In the genomic region with DNA sequence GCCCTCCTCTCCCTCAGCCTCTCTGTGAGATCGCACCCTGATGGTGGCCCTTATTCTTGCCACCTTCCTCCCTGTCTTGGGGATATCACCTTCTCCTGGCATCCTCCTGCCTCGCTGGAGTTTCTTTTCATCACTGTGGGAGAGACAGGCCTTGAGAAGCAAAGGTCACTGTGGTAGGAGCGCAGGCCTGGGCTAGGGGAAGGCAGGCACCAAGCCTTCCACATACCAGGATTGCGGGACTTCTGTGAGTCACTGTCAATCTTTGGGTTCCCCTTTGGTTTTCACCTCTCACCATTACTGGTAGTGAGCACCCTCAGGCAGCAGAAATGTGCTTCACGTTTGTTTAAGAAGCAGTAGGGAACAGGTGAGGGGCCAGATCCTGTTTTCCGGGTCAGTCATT, we compare ENCODE assay signal across 30 cellular contexts. TPM values are rescaled to one million over a fixed set of nuclear protein-coding genes. Genes with fewer than 3 reads are reported as not detected.
"Had no signal": no experiment of that assay in that cellular context is flagged by ENCODE, and none has a peak within 500 bp of the region (broad histone marks: within the 10 kb centered on the region; RNA-seq: fewer than 3 reads in every experiment).

No MANE protein-coding gene starts in this region.

- ATAC-seq: natural killer cell; pancreas; psoas muscle; right cardiac atrium; right lobe of liver; stimulated activated effector memory CD8-positive, alpha-beta T cell treated with anti-CD3 and anti-CD28 coated beads, Interleukin-12 subunit alpha, Interleukin-12 subunit beta, amount 100 ng/mL, for 72 hours; stimulated activated naive B cell treated with anti-CD40 and anti-IgM and Interleukin-4, amounts not matched to agents 10 μg/mL and 1 μg/mL and 100 μg/mL, for 72 hours had no signal

- H3K4me3 ChIP-seq: pancreas, psoas muscle, right lobe of liver, skin epidermis, smooth muscle cell, spleen, stomach, thoracic aorta, thyroid gland, tibial nerve, upper lobe of left lung, vagina had no signal

- H3K27ac Mint-ChIP-seq: naive B cell; nephron; progenitor cell of endocrine pancreas; stimulated activated effector memory CD8-positive, alpha-beta T cell treated with anti-CD3 and anti-CD28 coated beads, Interleukin-12 subunit alpha, Interleukin-12 subunit beta, amount 100 ng/mL, for 72 hours; stimulated activated naive B cell treated with anti-CD40 and anti-IgM and Interleukin-4, amounts not matched to agents 10 μg/mL and 1 μg/mL and 100 μg/mL, for 72 hours; stimulated activated naive CD8-positive, alpha-beta T cell treated with anti-CD3 and anti-CD28 coated beads, Interleukin-15, Interleukin-2, amounts not matched to agents 100 ng/mL and 50 ng/mL, for 24 hours had no signal

- H3K27ac ChIP-seq: neutrophil, pancreas, psoas muscle, right lobe of liver, skin epidermis, spleen, stomach, thoracic aorta, thyroid gland, tibial nerve, upper lobe of left lung, vagina had no signal

- DNase-seq: naive B cell; natural killer cell; nucleus accumbens; pancreas; psoas muscle; right cardiac atrium; right lobe of liver; spleen; stimulated activated CD4-positive, alpha-beta T cell treated with anti-CD3 and anti-CD28 coated beads, Interleukin-12 subunit alpha, Interleukin-12 subunit beta, amount 100 ng/mL, for 4 hours; stimulated activated CD4-positive, alpha-beta T cell treated with anti-CD3 and anti-CD28 coated beads, Interleukin-2, amount 100 ng/mL, for 24 hours; stimulated activated CD4-positive, alpha-beta T cell treated with anti-CD3 and anti-CD28 coated beads, Interleukin-2, amount 100 ng/mL, for 48 hours; stimulated activated CD4-positive, alpha-beta T cell treated with anti-CD3 and anti-CD28 coated beads, Interleukin-4, amount 100 ng/mL, for 24 hours; stimulated activated naive B cell treated with anti-CD40 and anti-IgM and Interleukin-4, amounts not matched to agents 10 μg/mL and 1 μg/mL and 100 μg/mL, for 72 hours; stimulated activated naive CD4-positive, alpha-beta T cell treated with Interleukin-2 at 50 U/mL for 16 hours; stomach; thyroid gland; trophoblast cell; upper lobe of left lung had no signal

- H3K36me3 Mint-ChIP-seq: naive B cell; natural killer cell; stimulated activated effector memory CD8-positive, alpha-beta T cell treated with anti-CD3 and anti-CD28 coated beads, Interleukin-12 subunit alpha, Interleukin-12 subunit beta, amount 100 ng/mL, for 72 hours; stimulated activated naive B cell treated with anti-CD40 and anti-IgM and Interleukin-4, amounts not matched to agents 10 μg/mL and 1 μg/mL and 100 μg/mL, for 72 hours had no signal

- H3K27me3 ChIP-seq: pancreas, right lobe of liver, thyroid gland, tibial nerve, upper lobe of left lung, vagina had no signal

- H3K4me1 ChIP-seq: pancreas, psoas muscle, right lobe of liver, spleen, stomach, thyroid gland, tibial nerve, upper lobe of left lung, vagina had no signal

- H3K4me1 Mint-ChIP-seq: naive B cell; nephron; stimulated activated naive B cell treated with anti-CD40 and anti-IgM and Interleukin-4, amounts not matched to agents 10 μg/mL and 1 μg/mL and 100 μg/mL, for 72 hours had no signal

- H3K9me3 ChIP-seq: neutrophil, pancreas, psoas muscle, right lobe of liver, spleen, stomach, thoracic aorta, thyroid gland, tibial nerve, upper lobe of left lung, vagina had no signal

- FAIRE-seq: pancreas, urothelium cell line had no signal

- H3K36me3 ChIP-seq: neutrophil, pancreas, right lobe of liver, spleen, stomach, thoracic aorta, thyroid gland, tibial nerve, upper lobe of left lung, vagina had no signal

- H3K9me3 Mint-ChIP-seq: nephron had no signal

- H3K4me2 ChIP-seq: smooth muscle cell had no signal

- H3K4me3 Mint-ChIP-seq: naive B cell; natural killer cell; nephron; stimulated activated effector memory CD8-positive, alpha-beta T cell treated with anti-CD3 and anti-CD28 coated beads, Interleukin-12 subunit alpha, Interleukin-12 subunit beta, amount 100 ng/mL, for 72 hours; stimulated activated naive B cell treated with anti-CD40 and anti-IgM and Interleukin-4, amounts not matched to agents 10 μg/mL and 1 μg/mL and 100 μg/mL, for 72 hours; stimulated activated naive CD8-positive, alpha-beta T cell treated with anti-CD3 and anti-CD28 coated beads, Interleukin-15, Interleukin-2, amounts not matched to agents 100 ng/mL and 50 ng/mL, for 24 hours had no signal

RNA-seq across cellular contexts. Expression of a gene that starts 31.2 kb away (rescaled TPM):
- total RNA-seq: myocyte, smooth muscle cell had no signal
- polyA plus RNA-seq: smooth muscle cell had no signal
